Comparison of ENCODE assay signal across 8 cellular contexts in the genomic region with DNA sequence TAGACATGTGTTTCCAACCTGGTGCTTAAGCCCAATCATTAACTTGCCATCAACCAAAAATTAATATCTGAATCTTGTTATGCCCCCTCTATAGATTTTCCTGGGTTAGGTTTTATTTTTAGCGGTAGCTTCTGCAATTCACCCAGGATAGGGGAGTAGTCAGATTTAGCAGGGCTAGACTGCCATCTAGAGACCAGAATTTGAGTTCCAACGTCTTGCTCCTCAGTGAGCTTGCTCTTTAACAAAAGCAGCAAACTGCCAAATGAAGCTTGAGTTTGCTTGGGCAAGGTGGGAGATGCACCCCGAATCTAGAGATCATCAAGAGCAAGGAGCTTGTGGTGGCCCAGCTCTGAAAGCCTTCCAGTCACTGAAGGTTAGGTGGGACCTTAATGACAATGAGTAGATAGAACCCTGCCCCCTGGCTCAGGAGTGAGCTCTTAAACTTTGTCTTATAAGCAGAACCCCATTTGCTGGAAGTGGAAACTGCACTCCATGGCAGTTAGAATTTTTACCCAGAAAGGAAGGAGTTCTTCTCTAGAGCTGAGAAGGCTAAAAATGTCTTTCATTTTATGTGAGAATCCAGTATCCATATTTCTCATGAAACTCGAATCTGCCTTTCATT.
A peak's percentile ranks its signal among the peaks of the same experiment; 100 is the strongest.
DNase-seq lines count a peak whose midpoint lies in the region; ATAC-seq, FAIRE-seq and TF ChIP-seq lines count a peak whose summit lies in the region.

No MANE protein-coding gene starts in this region.

- no peak overlapping the region for H3K27ac ChIP-seq in thyroid gland

- H3K27me3 Mint-ChIP-seq in MCF 10A (ENCODE audit: insufficient read depth, unreplicated experiment), result no peaks in the 10 kb centered on the region

- no peak overlapping the region for H3K27ac Mint-ChIP-seq in MCF 10A (ENCODE audit: low read depth, unreplicated experiment)

- no peaks in the 10 kb centered on the region for H3K4me1 Mint-ChIP-seq in MCF 10A (ENCODE audit: insufficient read depth, unreplicated experiment)

- H3K27me3 ChIP-seq in thyroid gland, result no peaks in the 10 kb centered on the region

- CTCF ChIA-PET in MCF 10A (lab: Yijun Ruan, JAX), result interaction anchor here (0.6 to 3.6 kb wide), 62 partner anchors 8 to 1979 kb away, joined by 3 to 56 read pairs (median 3); no protein-coding TSS in a partner anchor

- TF ChIP-seq CTCF in MCF 10A (IDR thresholded peaks at IDR 0.05; ENCODE audit: unreplicated experiment) (peak; percentile 57), thyroid gland (IDR thresholded peaks at IDR 0.05) (peak in 4 of 6 experiments; percentile 44 to 64 (median 61))

- H3K9me3 Mint-ChIP-seq in MCF 10A (ENCODE audit: unreplicated experiment), result no peaks in the 10 kb centered on the region

- H3K4me1 ChIP-seq in thyroid gland, result no peaks in the 10 kb centered on the region

- DNase-seq in Caki2 (ENCODE audit: low read depth) (peak; percentile 38), H54 (ENCODE audit: insufficient read length, low spot score) (peak; percentile 22), NCI-H2171 treated with DMSO at 0.1 percent for 48 hours (lab: John Stamatoyannopoulos, UW) (peak; percentile 72), MCF 10A (ENCODE audit: unreplicated experiment) (peak; percentile 73), islet precursor cell (peak; percentile 72), thyroid gland (peak; percentile 20 to 23)

- H3K4me3 Mint-ChIP-seq in MCF 10A (ENCODE audit: unreplicated experiment), result no peak overlapping the region

- intact Hi-C loops in MCF 10A (cut with micrococcal nuclease), result loop anchor here (2.0 to 10.0 kb wide), 4 partner anchors 74 to 2000 kb away; a partner anchor contains a TSS
- intact Hi-C loops in thyroid gland (cut with DNase I), result no loop called here

- POLR2A ChIA-PET in MCF 10A (lab: Yijun Ruan, JAX), result interaction anchor here (0.5 to 1.1 kb wide), 3 partner anchors 34 to 750 kb away, joined by 3 read pairs; no protein-coding TSS in a partner anchor

- H3K9me3 ChIP-seq in thyroid gland, result no peaks in the 10 kb centered on the region

- H3K4me3 ChIP-seq in thyroid gland (replicated peaks in 1 of 3), result no peak overlapping the region

- FAIRE-seq in H54 (lab: Jason Lieb, UNC), result peak; percentile 91

- no peak for TF ChIP-seq POLR2A in H54 (IDR thresholded peaks at IDR 0.05; ENCODE audit: low read depth, low read length)
- TF ChIP-seq POLR2A in thyroid gland (IDR thresholded peaks at IDR 0.05), result no peak

- ATAC-seq in HG03521 (IDR thresholded peaks at IDR 0.05; ENCODE audit: unreplicated experiment), result no peak
- ATAC-seq in HG03439 (IDR thresholded peaks at IDR 0.05; ENCODE audit: unreplicated experiment), result no peak

- in situ Hi-C loops in Caki2 (cut with HindIII; ENCODE audit: low pct_unique_long_range_greater_than_20kb, low sequenced_read_pairs), result no loop called here

- no peaks in the 10 kb centered on the region for H3K36me3 ChIP-seq in thyroid gland

- H3K36me3 Mint-ChIP-seq in MCF 10A (ENCODE audit: insufficient read depth, unreplicated experiment), result no peaks in the 10 kb centered on the region

- 29 to 31% methylated on average over 4 of the region's 4 CpGs for WGBS in thyroid gland, 2 donors

- BruUV-seq in MCF 10A (replicated peaks; lab: Mats Ljungman, UMichigan), result no TSS peak

Comparison
In these comparisons a context has a peak if more than half of its experiments do, and no peak if none do; other contexts are left out.
1. DNase-seq: peak in every context shown above with its lines; median percentile 73 in MCF 10A; 72 in NCI-H2171 treated with DMSO at 0.1 percent for 48 hours; 72 in islet precursor cell; 38 in Caki2; 22 in H54; 22 in thyroid gland.